2 cellular contexts compared by ENCODE assay signal in genomic region chr18:46054956-46055831, GRCh38.
TF ChIP-seq lines count a peak whose summit lies in the region.

No MANE protein-coding gene starts in this region.

TF ChIP-seq in SK-N-SH treated with all-trans-retinoic acid at 6 μM for 48 hours, 23 proteins besides CTCF, POLR2A, EP300 and RAD21 (continued from another document):
- TF ChIP-seq PATZ1 (CRISPR knock-in tag; IDR thresholded peaks at IDR 0.05; ENCODE audit: borderline replicate concordance) (no peak), RARB (CRISPR knock-in tag; IDR thresholded peaks at IDR 0.05) (no peak), ZNF8 (CRISPR knock-in tag; IDR thresholded peaks at IDR 0.05) (no peak), ZFP30 (CRISPR knock-in tag; IDR thresholded peaks at IDR 0.05) (no peak), ZC3H10 (CRISPR knock-in tag; IDR thresholded peaks at IDR 0.05) (no peak), GLIS3 (CRISPR knock-in tag; IDR thresholded peaks at IDR 0.05) (no peak)

TF ChIP-seq in SK-N-SH, 30 proteins besides CTCF, POLR2A, EP300 and RAD21 (continued from another document):
- no peak for TF ChIP-seq IRF3 (IDR thresholded peaks at IDR 0.05; ENCODE audit: low read depth, low read length)
- no peak for TF ChIP-seq TAF1 (IDR thresholded peaks at IDR 0.05; ENCODE audit: borderline replicate concordance, low read depth, low read length)
- no peak for TF ChIP-seq GATA2 (CRISPR knock-in tag; IDR thresholded peaks at IDR 0.05)
- TF ChIP-seq CHD2 (IDR thresholded peaks at IDR 0.05; ENCODE audit: low read length, partially characterized antibody): no peak
- no peak for TF ChIP-seq USF1 (IDR thresholded peaks at IDR 0.05; ENCODE audit: borderline replicate concordance, low read depth)
- TF ChIP-seq ELF1 (IDR thresholded peaks at IDR 0.05): no peak
- TF ChIP-seq RXRA (IDR thresholded peaks at IDR 0.05; ENCODE audit: borderline replicate concordance, low read depth): no peak
- TF ChIP-seq TEAD4 (IDR thresholded peaks at IDR 0.05; ENCODE audit: borderline replicate concordance, insufficient read depth): no peak
- TF ChIP-seq SIN3A (IDR thresholded peaks at IDR 0.05; ENCODE audit: borderline replicate concordance, low read depth, low read length): no peak
- TF ChIP-seq JUND (IDR thresholded peaks at IDR 0.05): no peak
- TF ChIP-seq FOXM1 (IDR thresholded peaks at IDR 0.05; ENCODE audit: low read depth): no peak
- TF ChIP-seq NRF1 (IDR thresholded peaks at IDR 0.05; ENCODE audit: low read depth, low read length): no peak
- no peak for TF ChIP-seq TCF12 (IDR thresholded peaks at IDR 0.05)
- TF ChIP-seq USF2 (IDR thresholded peaks at IDR 0.05; ENCODE audit: borderline replicate concordance, low read depth, low read length): no peak
- no peak for TF ChIP-seq FOXJ3 (CRISPR knock-in tag; IDR thresholded peaks at IDR 0.05)
TF ChIP-seq in SK-N-SH: peak in this region for 0.
